ENCODE assay signal across 8 cellular contexts in genomic region chr21:32412162-32412997, GRCh38. TPM values are rescaled to one million over a fixed set of nuclear protein-coding genes. Genes with fewer than 3 reads are reported as not detected.
DNase-seq lines count a peak whose midpoint lies in the region; ATAC-seq and TF ChIP-seq lines count a peak whose summit lies in the region.

EVA1C (plus strand) TSS chr21:32412706; CDS start chr21:32412854, 148 bp downstream.

- DNase-seq in AG10803 (ENCODE audit: low read depth) (no peak), LoVo (ENCODE audit: low spot score) (peak; percentile 86), cortex of kidney (lab: John Stamatoyannopoulos, UW) (peak; percentile 13), left lobe of liver (ENCODE audit: low spot score) (peak; percentile 77), OCI-M1 (lab: John Stamatoyannopoulos, UW) (no peak)
- peak; percentile 73 for DNase-seq in activated CD4-positive, alpha-beta T cell treated with anti-CD3 and anti-CD28 coated beads, Interleukin-2, amount 50 U/mL, for 1 hour
- DNase-seq in stimulated activated CD4-positive, alpha-beta T cell treated with anti-CD3 and anti-CD28 coated beads, Interleukin-1b, Interleukin-23, amount 100 ng/mL, for 4 hours (ENCODE audit: low read depth in 2 of 2): peak; percentile 73 to 76

- peak; percentile 76 for ATAC-seq in left lobe of liver
- ATAC-seq in HG02840 (IDR thresholded peaks at IDR 0.05; ENCODE audit: low FRiP score, unreplicated experiment): no peak

- TF ChIP-seq CTCF in AG10803 (conservative IDR thresholded peaks at IDR 0.05; ENCODE audit: low read length): no peak

- peak within 1 kb of the TSS; percentile 71 for H3K4me3 ChIP-seq in AG10803 (ENCODE audit: low read length)

RNA-seq across cellular contexts. Expression of gene EVA1C, which starts in this region (rescaled TPM):
- 5.0 TPM for total RNA-seq in left lobe of liver

Comparison
In these comparisons a context has a peak if more than half of its experiments do, and no peak if none do; other contexts are left out.
1. DNase-seq: peak in LoVo (single experiment), activated CD4-positive, alpha-beta T cell treated with anti-CD3 and anti-CD28 coated beads, Interleukin-2, amount 50 U/mL, for 1 hour (single experiment), cortex of kidney (single experiment), left lobe of liver (single experiment) and stimulated activated CD4-positive, alpha-beta T cell treated with anti-CD3 and anti-CD28 coated beads, Interleukin-1b, Interleukin-23, amount 100 ng/mL, for 4 hours (2 of 2); none in AG10803 (single experiment) and OCI-M1 (single experiment).